In genomic region chr4:95507561-95507960, GRCh38 we compare ENCODE assay signal across 31 cellular contexts. TPM values are rescaled to one million over a fixed set of nuclear protein-coding genes. Genes with fewer than 3 reads are reported as not detected.
"Had no signal": no experiment of that assay in that cellular context is flagged by ENCODE, and none has a peak within 500 bp of the region (broad histone marks: within the 10 kb centered on the region; RNA-seq: fewer than 3 reads in every experiment).

No MANE protein-coding gene starts in this region.

- H3K9me3 ChIP-seq: ascending aorta, MG63, Peyer's patch had no signal

- H3K27me3 Mint-ChIP-seq: activated B cell treated with CpG ODN at 0.5 μM for 24 hours; activated CD4-positive, alpha-beta memory T cell treated with anti-CD3 and anti-CD28 coated beads, Interleukin-2, amount 10 ng/mL, durations not matched to agents 7 days and 5 days; central memory CD8-positive, alpha-beta T cell; T-cell had no signal

- H3K27ac Mint-ChIP-seq: activated B cell treated with CpG ODN at 0.5 μM for 24 hours; activated CD4-positive, alpha-beta memory T cell treated with anti-CD3 and anti-CD28 coated beads, Interleukin-2, amount 10 ng/mL, durations not matched to agents 7 days and 5 days; activated CD4-positive, alpha-beta T cell treated with anti-CD3 and anti-CD28 coated beads, Interleukin-2, amount 10 ng/mL, durations not matched to agents 7 days and 5 days; activated naive CD4-positive, alpha-beta T cell treated with anti-CD3 and anti-CD28 coated beads, Interleukin-2, amount 50 U/mL, for 72 hours; activated naive CD8-positive, alpha-beta T cell treated with anti-CD3 and anti-CD28 coated beads, Interleukin-2, amount 50 U/mL, for 24 hours; T-cell had no signal

- H3K27me3 ChIP-seq: ascending aorta, MG63, Peyer's patch had no signal

- H3K4me1 ChIP-seq: Peyer's patch had no signal

- FAIRE-seq: TTC549 had no signal

- H3K27ac ChIP-seq: ascending aorta, Peyer's patch, RWPE1 had no signal

- H3K9me3 Mint-ChIP-seq: activated CD4-positive, alpha-beta memory T cell treated with anti-CD3 and anti-CD28 coated beads, Interleukin-2, amount 10 ng/mL, durations not matched to agents 7 days and 5 days; activated CD4-positive, alpha-beta T cell treated with anti-CD3 and anti-CD28 coated beads, Interleukin-2, amount 10 ng/mL, durations not matched to agents 7 days and 5 days; activated naive CD8-positive, alpha-beta T cell treated with anti-CD3 and anti-CD28 coated beads, Interleukin-2, amount 50 U/mL, for 24 hours; T-cell had no signal

- H3K4me3 Mint-ChIP-seq: activated B cell treated with CpG ODN at 0.5 μM for 24 hours; activated CD4-positive, alpha-beta memory T cell treated with anti-CD3 and anti-CD28 coated beads, Interleukin-2, amount 10 ng/mL, durations not matched to agents 7 days and 5 days; activated CD4-positive, alpha-beta T cell treated with anti-CD3 and anti-CD28 coated beads, Interleukin-2, amount 10 ng/mL, durations not matched to agents 7 days and 5 days; activated naive CD8-positive, alpha-beta T cell treated with anti-CD3 and anti-CD28 coated beads, Interleukin-2, amount 50 U/mL, for 24 hours; brain; central memory CD8-positive, alpha-beta T cell; T-cell had no signal

- H3K36me3 Mint-ChIP-seq: brain, T-cell had no signal

- H3K4me1 Mint-ChIP-seq: activated B cell treated with CpG ODN at 0.5 μM for 24 hours; activated CD4-positive, alpha-beta memory T cell treated with anti-CD3 and anti-CD28 coated beads, Interleukin-2, amount 10 ng/mL, durations not matched to agents 7 days and 5 days; activated CD4-positive, alpha-beta T cell treated with anti-CD3 and anti-CD28 coated beads, Interleukin-2, amount 10 ng/mL, durations not matched to agents 7 days and 5 days; central memory CD8-positive, alpha-beta T cell; T-cell had no signal

- ATAC-seq: T-cell had no signal

- H3K4me3 ChIP-seq: ascending aorta, MG63, Peyer's patch had no signal

- DNase-seq: activated B cell treated with CpG ODN at 0.5 μM for 24 hours; activated CD4-positive, alpha-beta memory T cell treated with anti-CD3 and anti-CD28 coated beads, Interleukin-2, amount 10 ng/mL, durations not matched to agents 7 days and 5 days; activated CD4-positive, alpha-beta T cell treated with anti-CD3 and anti-CD28 coated beads for 1 hour; activated CD4-positive, alpha-beta T cell treated with anti-CD3 and anti-CD28 coated beads, Interleukin-2, amount 10 ng/mL, durations not matched to agents 7 days and 5 days; activated effector memory CD4-positive, alpha-beta T cell treated with Interleukin-2 at 50 U/mL for 16 hours; activated naive CD4-positive, alpha-beta T cell; activated naive CD8-positive, alpha-beta T cell treated with anti-CD3 and anti-CD28 coated beads, Interleukin-2, amount 50 U/mL, for 24 hours; activated T-cell treated with anti-CD3 and anti-CD28 coated beads for 4 hours; amniotic stem cell; MG63; MV-4-11; NCI-H1092 treated with DMSO at 0.1 percent for 48 hours; NCI-H1417 treated with DMSO at 0.1 percent for 48 hours; NCI-H1694; NCI-H2029; NCI-H510A treated with DMSO at 0.1 percent for 48 hours; NCI-H69; NK-92 treated with Interleukin-12 subunit alpha and Interleukin-12 subunit beta, amount 100 ng/mL, for 24 hours; OCI-M1; Peyer's patch; Right ventricle myocardium superior; T-cell; T-helper 2 cell; T1000 had no signal

- H3K36me3 ChIP-seq: ascending aorta, MG63, Peyer's patch had no signal

RNA-seq across cellular contexts. Expression of gene UNC5C, which starts 41.2 kb away (rescaled TPM):
- total RNA-seq: activated B cell treated with CpG ODN at 0.5 μM for 24 hours; activated CD4-positive, alpha-beta memory T cell treated with anti-CD3 and anti-CD28 coated beads, Interleukin-2, amount 10 ng/mL, durations not matched to agents 7 days and 5 days; activated CD4-positive, alpha-beta T cell treated with anti-CD3 and anti-CD28 coated beads, Interleukin-2, amount 10 ng/mL, durations not matched to agents 7 days and 5 days; activated CD8-positive, alpha-beta memory T cell treated with anti-CD3 and anti-CD28 coated beads for 36 hours; activated naive CD4-positive, alpha-beta T cell treated with anti-CD3 and anti-CD28 coated beads, Interleukin-2, amount 50 U/mL, for 72 hours; T-cell had no signal
